ENCODE assay signal across 22 cellular contexts in the genomic region with DNA sequence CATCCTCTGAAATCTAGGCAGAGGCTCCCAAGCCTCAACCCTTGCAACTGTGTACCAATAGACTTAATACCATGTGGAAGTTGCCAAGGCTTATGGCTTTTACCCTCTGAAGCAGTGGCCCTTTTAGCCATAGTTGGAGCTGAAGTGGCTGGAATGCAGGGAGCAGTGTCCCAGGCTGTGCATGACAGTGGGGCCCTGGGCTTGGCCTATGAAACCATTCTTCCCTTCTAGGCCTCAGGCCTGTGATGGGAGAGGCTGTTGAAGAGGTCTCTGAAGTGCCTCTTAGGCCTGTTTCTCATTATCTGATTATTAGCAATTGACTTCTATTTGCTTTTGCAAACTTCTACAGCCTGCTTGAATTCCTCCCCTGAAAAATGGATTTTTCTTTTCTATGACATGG.
A peak's percentile ranks its signal among the peaks of the same experiment; 100 is the strongest.
DNase-seq lines count a peak whose midpoint lies in the region; ATAC-seq and TF ChIP-seq lines count a peak whose summit lies in the region.
"Had no signal": no experiment of that assay in that cellular context is flagged by ENCODE, and none has a peak within 500 bp of the region (broad histone marks: within the 10 kb centered on the region; RNA-seq: fewer than 3 reads in every experiment).

No MANE protein-coding gene starts in this region.

- H3K27ac ChIP-seq in left lung = no peak overlapping the region
- H3K27ac ChIP-seq: BLaER1 had no signal

- H3K9me3 ChIP-seq in left lung = peaks cover 0 to 8% of the 10 kb centered on the region in 2 donors
- H3K9me3 ChIP-seq: BE2C, BLaER1 had no signal

- H3K27me3 ChIP-seq in left lung = no peaks in the 10 kb centered on the region
- H3K27me3 ChIP-seq: BE2C, BLaER1 had no signal

- intact Hi-C loops in left lung (cut with DNase I) = no loop called here

- H3K4me3 ChIP-seq in left lung = no peak overlapping the region
- H3K4me3 ChIP-seq: BLaER1 had no signal

- no peaks in the 10 kb centered on the region for H3K4me1 ChIP-seq in left lung
- H3K4me1 ChIP-seq: BE2C, BLaER1 had no signal

- DNase-seq in NCI-H510A treated with DMSO at 0.1 percent for 48 hours (lab: John Stamatoyannopoulos, UW) (peak; percentile 7), NCI-H510A (lab: John Stamatoyannopoulos, UW) (no peak), ELF-1 (ENCODE audit: low read depth, low spot score) (peak; percentile 1), left lung (peak in 1 of 2 donors; percentile 34), iPS-NIHi11 (ENCODE audit: low spot score) (no peak), NOMO-1 (lab: John Stamatoyannopoulos, UW; ENCODE audit: unreplicated experiment in 2 of 2) (no peak)
- DNase-seq: 8988T; ACHN; BE2C; C1 segment of cervical spinal cord; CD4-positive, alpha-beta memory T cell; CD4-positive, CD25-positive, alpha-beta regulatory T cell; CD8-positive, alpha-beta memory T cell; COR-L47; DMS 273 treated with DMSO at 0.1 percent for 48 hours; DMS153; DMS53; DMS79; DND-41; EL; GF-D8 had no signal

- no peak for TF ChIP-seq CTCF in left lung (IDR thresholded peaks at IDR 0.05)

- ATAC-seq in left lung = peak; percentile 72

- no peaks in the 10 kb centered on the region for H3K36me3 ChIP-seq in left lung
- H3K36me3 ChIP-seq: BE2C, BLaER1 had no signal

Comparison
In these comparisons a context has a peak if more than half of its experiments do, and no peak if none do; other contexts are left out.
1. DNase-seq: peak in NCI-H510A treated with DMSO at 0.1 percent for 48 hours (single experiment) and ELF-1 (single experiment); none in NCI-H510A (single experiment), iPS-NIHi11 (single experiment) and NOMO-1 (0 of 2).